Comparison of ENCODE assay signal across 1 cellular context in genomic region chr6:166999145-166999844, GRCh38.
TF ChIP-seq lines count a peak whose summit lies in the region.

Gene CEP43 (plus strand): TSS chr6:166999397. CDS start chr6:166999413, 16 bp downstream.

TF ChIP-seq in HepG2, 621 proteins besides CTCF, POLR2A, EP300 and RAD21 (continued from another document and continues in another):
- TF ChIP-seq, protein P1, sequence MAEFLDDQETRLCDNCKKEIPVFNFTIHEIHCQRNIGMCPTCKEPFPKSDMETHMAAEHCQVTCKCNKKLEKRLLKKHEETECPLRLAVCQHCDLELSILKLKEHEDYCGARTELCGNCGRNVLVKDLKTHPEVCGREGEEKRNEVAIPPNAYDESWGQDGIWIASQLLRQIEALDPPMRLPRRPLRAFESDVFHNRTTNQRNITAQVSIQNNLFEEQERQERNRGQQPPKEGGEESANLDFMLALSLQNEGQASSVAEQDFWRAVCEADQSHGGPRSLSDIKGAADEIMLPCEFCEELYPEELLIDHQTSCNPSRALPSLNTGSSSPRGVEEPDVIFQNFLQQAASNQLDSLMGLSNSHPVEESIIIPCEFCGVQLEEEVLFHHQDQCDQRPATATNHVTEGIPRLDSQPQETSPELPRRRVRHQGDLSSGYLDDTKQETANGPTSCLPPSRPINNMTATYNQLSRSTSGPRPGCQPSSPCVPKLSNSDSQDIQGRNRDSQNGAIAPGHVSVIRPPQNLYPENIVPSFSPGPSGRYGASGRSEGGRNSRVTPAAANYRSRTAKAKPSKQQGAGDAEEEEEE (CRISPR knock-in tag; IDR thresholded peaks at IDR 0.05; ENCODE audit: borderline replicate concordance) = 0 out of 2 replicates have a peak, but pooled peaks have one; percentile 64
- TF ChIP-seq ZNF703 (CRISPR knock-in tag; IDR thresholded peaks at IDR 0.05; ENCODE audit: borderline replicate concordance) = peak; percentile 92; the same call in 1 of the 2 replicates
- TF ChIP-seq ZFP62 (CRISPR knock-in tag; IDR thresholded peaks at IDR 0.05) = peak; percentile 67; the same call in 1 of the 2 replicates
- peak; percentile 79; the same call in 1 of the 2 replicates for TF ChIP-seq ZNF235 (CRISPR knock-in tag; IDR thresholded peaks at IDR 0.05; ENCODE audit: borderline replicate concordance)
- no peak for TF ChIP-seq RFX5 (IDR thresholded peaks at IDR 0.05; ENCODE audit: low read depth, low read length)
- peak; percentile 68; the same call in 1 of the 2 replicates for TF ChIP-seq ZNF772 (CRISPR knock-in tag; IDR thresholded peaks at IDR 0.05)
- 0 out of 2 replicates have a peak, but pooled peaks have one; percentile 4 for TF ChIP-seq FUBP1 (CRISPR knock-in tag; IDR thresholded peaks at IDR 0.05; ENCODE audit: borderline replicate concordance)
- TF ChIP-seq FOXA3 (CRISPR knock-in tag; IDR thresholded peaks at IDR 0.05) = peak; percentile 44; the same call in 1 of the 2 replicates
- no peak; the same call in 1 of the 2 replicates for TF ChIP-seq ATF5 (CRISPR knock-in tag; IDR thresholded peaks at IDR 0.05; ENCODE audit: low read depth)
- no peak for TF ChIP-seq NFE2 (CRISPR knock-in tag; IDR thresholded peaks at IDR 0.05)
- 0 out of 2 replicates have a peak, but pooled peaks have one; percentile 31 for TF ChIP-seq YEATS2 (CRISPR knock-in tag; IDR thresholded peaks at IDR 0.05; ENCODE audit: borderline replicate concordance)
- TF ChIP-seq ZNF180 (CRISPR knock-in tag; IDR thresholded peaks at IDR 0.05; ENCODE audit: borderline replicate concordance, low read depth) = 0 out of 2 replicates have a peak, but pooled peaks have one; percentile 1
- TF ChIP-seq ZNF331 (CRISPR knock-in tag; IDR thresholded peaks at IDR 0.05) = peak; percentile 53; the same call in 1 of the 2 replicates
- no peak for TF ChIP-seq NPAS2 (CRISPR knock-in tag; IDR thresholded peaks at IDR 0.05; ENCODE audit: borderline replicate concordance)
- 0 out of 2 replicates have a peak, but pooled peaks have one; percentile 82 for TF ChIP-seq U2AF2 (IDR thresholded peaks at IDR 0.05; ENCODE audit: low read depth, low read length)
- no peak for TF ChIP-seq MEIS1 (CRISPR knock-in tag; IDR thresholded peaks at IDR 0.05; ENCODE audit: borderline replicate concordance)
- TF ChIP-seq ZNF136 (CRISPR knock-in tag; IDR thresholded peaks at IDR 0.05; ENCODE audit: low read depth) = no peak
- TF ChIP-seq ZNF512B (CRISPR knock-in tag; IDR thresholded peaks at IDR 0.05; ENCODE audit: borderline replicate concordance) = no peak
- no peak for TF ChIP-seq ZBTB20 (CRISPR knock-in tag; IDR thresholded peaks at IDR 0.05; ENCODE audit: borderline replicate concordance, low read depth)
- TF ChIP-seq ZNF746 (CRISPR knock-in tag; IDR thresholded peaks at IDR 0.05) = 0 out of 2 replicates have a peak, but pooled peaks have one; percentile 44
- 0 out of 2 replicates have a peak, but pooled peaks have one; percentile 5 for TF ChIP-seq BHLHE40 (IDR thresholded peaks at IDR 0.05; ENCODE audit: low read length)
- peak; percentile 94 for TF ChIP-seq ZNF709 (CRISPR knock-in tag; IDR thresholded peaks at IDR 0.05)
- TF ChIP-seq, protein P2, sequence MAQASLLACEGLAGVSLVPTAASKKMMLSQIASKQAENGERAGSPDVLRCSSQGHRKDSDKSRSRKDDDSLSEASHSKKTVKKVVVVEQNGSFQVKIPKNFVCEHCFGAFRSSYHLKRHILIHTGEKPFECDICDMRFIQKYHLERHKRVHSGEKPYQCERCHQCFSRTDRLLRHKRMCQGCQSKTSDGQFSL (CRISPR knock-in tag; IDR thresholded peaks at IDR 0.05) = 0 out of 2 replicates have a peak, but pooled peaks have one; percentile 13
- TF ChIP-seq KLF6 (CRISPR knock-in tag; IDR thresholded peaks at IDR 0.05) = peak; percentile 90
- peak; percentile 24; the same call in 1 of the 2 replicates for TF ChIP-seq FOXP4 (CRISPR knock-in tag; IDR thresholded peaks at IDR 0.05)
- TF ChIP-seq ZNF124 (CRISPR knock-in tag; IDR thresholded peaks at IDR 0.05) = no peak
- TF ChIP-seq PATZ1 (CRISPR knock-in tag; IDR thresholded peaks at IDR 0.05) = peak; percentile 68
- TF ChIP-seq RORA (CRISPR knock-in tag; IDR thresholded peaks at IDR 0.05) = 0 out of 2 replicates have a peak, but pooled peaks have one; percentile 82
- TF ChIP-seq BRD4 (CRISPR knock-in tag; IDR thresholded peaks at IDR 0.05) = peak; percentile 82; the same call in 1 of the 2 replicates
- TF ChIP-seq SOX5 (CRISPR knock-in tag; IDR thresholded peaks at IDR 0.05; ENCODE audit: borderline replicate concordance) = peak; percentile 46
- no peak for TF ChIP-seq POLR2AphosphoS2 (IDR thresholded peaks at IDR 0.05; ENCODE audit: low read depth, low read length)
- peak; percentile 65 for TF ChIP-seq GABPB1 (CRISPR knock-in tag; IDR thresholded peaks at IDR 0.05)
- TF ChIP-seq TBX3 (IDR thresholded peaks at IDR 0.05; ENCODE audit: borderline replicate concordance) = no peak
- no peak; the same call in 1 of the 2 replicates for TF ChIP-seq ZNF570 (CRISPR knock-in tag; IDR thresholded peaks at IDR 0.05; ENCODE audit: borderline replicate concordance)
- TF ChIP-seq KLF16 (CRISPR knock-in tag; IDR thresholded peaks at IDR 0.05) = peak in 1 of 2 experiments; percentile 85; a peak in 2 of 4 replicates
- peak; percentile 92 for TF ChIP-seq ZNF431 (CRISPR knock-in tag; IDR thresholded peaks at IDR 0.05; ENCODE audit: borderline replicate concordance, low read depth)
- 0 out of 2 replicates have a peak, but pooled peaks have one; percentile 53 for TF ChIP-seq ZNF788 (CRISPR knock-in tag; IDR thresholded peaks at IDR 0.05; ENCODE audit: borderline replicate concordance)
- TF ChIP-seq AGO2 (optimal IDR thresholded peaks at IDR 0.05; ENCODE audit: low read depth, low read length) = peak; percentile 92
- peak; percentile 42; the same call in 1 of the 2 replicates for TF ChIP-seq ZNF644 (CRISPR knock-in tag; IDR thresholded peaks at IDR 0.05; ENCODE audit: low read depth)
- TF ChIP-seq, protein P3, sequence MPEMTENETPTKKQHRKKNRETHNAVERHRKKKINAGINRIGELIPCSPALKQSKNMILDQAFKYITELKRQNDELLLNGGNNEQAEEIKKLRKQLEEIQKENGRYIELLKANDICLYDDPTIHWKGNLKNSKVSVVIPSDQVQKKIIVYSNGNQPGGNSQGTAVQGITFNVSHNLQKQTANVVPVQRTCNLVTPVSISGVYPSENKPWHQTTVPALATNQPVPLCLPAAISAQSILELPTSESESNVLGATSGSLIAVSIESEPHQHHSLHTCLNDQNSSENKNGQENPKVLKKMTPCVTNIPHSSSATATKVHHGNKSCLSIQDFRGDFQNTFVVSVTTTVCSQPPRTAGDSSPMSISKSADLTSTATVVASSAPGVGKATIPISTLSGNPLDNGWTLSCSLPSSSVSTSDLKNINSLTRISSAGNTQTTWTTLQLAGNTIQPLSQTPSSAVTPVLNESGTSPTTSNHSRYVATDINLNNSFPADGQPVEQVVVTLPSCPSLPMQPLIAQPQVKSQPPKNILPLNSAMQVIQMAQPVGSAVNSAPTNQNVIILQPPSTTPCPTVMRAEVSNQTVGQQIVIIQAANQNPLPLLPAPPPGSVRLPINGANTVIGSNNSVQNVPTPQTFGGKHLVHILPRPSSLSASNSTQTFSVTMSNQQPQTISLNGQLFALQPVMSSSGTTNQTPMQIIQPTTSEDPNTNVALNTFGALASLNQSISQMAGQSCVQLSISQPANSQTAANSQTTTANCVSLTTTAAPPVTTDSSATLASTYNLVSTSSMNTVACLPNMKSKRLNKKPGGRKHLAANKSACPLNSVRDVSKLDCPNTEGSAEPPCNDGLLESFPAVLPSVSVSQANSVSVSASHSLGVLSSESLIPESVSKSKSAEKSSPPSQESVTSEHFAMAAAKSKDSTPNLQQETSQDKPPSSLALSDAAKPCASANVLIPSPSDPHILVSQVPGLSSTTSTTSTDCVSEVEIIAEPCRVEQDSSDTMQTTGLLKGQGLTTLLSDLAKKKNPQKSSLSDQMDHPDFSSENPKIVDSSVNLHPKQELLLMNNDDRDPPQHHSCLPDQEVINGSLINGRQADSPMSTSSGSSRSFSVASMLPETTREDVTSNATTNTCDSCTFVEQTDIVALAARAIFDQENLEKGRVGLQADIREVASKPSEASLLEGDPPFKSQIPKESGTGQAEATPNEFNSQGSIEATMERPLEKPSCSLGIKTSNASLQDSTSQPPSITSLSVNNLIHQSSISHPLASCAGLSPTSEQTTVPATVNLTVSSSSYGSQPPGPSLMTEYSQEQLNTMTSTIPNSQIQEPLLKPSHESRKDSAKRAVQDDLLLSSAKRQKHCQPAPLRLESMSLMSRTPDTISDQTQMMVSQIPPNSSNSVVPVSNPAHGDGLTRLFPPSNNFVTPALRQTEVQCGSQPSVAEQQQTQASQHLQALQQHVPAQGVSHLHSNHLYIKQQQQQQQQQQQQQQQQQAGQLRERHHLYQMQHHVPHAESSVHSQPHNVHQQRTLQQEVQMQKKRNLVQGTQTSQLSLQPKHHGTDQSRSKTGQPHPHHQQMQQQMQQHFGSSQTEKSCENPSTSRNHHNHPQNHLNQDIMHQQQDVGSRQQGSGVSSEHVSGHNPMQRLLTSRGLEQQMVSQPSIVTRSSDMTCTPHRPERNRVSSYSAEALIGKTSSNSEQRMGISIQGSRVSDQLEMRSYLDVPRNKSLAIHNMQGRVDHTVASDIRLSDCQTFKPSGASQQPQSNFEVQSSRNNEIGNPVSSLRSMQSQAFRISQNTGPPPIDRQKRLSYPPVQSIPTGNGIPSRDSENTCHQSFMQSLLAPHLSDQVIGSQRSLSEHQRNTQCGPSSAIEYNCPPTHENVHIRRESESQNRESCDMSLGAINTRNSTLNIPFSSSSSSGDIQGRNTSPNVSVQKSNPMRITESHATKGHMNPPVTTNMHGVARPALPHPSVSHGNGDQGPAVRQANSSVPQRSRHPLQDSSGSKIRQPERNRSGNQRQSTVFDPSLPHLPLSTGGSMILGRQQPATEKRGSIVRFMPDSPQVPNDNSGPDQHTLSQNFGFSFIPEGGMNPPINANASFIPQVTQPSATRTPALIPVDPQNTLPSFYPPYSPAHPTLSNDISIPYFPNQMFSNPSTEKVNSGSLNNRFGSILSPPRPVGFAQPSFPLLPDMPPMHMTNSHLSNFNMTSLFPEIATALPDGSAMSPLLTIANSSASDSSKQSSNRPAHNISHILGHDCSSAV (CRISPR knock-in tag; IDR thresholded peaks at IDR 0.05; ENCODE audit: borderline replicate concordance) = no peak
- TF ChIP-seq ZNF501 (CRISPR knock-in tag; IDR thresholded peaks at IDR 0.05) = peak; percentile 94
